ENCODE assay signal across 29 cellular contexts in the genomic region with DNA sequence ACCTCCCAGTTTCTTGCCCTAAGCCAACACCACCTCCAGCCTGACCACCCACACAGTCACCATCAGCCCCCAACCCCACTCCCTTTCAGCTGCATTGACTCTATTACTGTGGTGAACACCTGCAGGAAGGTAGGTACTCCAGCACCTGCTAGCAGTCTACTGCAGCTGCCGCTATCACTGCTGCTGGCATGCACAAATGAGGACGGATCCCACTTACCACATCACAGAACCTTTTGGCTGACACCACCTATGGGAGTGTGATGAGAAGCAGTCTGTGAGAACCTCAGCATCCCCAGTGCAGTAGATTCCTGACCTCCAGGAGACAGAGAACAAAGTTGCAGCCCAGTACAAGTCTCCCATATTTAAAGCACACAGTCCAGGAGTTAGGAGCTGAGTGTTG.
"Had no signal": no experiment of that assay in that cellular context is flagged by ENCODE, and none has a peak within 500 bp of the region (broad histone marks: within the 10 kb centered on the region; RNA-seq: fewer than 3 reads in every experiment).

No MANE protein-coding gene starts in this region.

- DNase-seq: activated B cell treated with CpG ODN at 0.5 μM for 24 hours; activated CD4-positive, alpha-beta T cell treated with anti-CD3 and anti-CD28 coated beads for 48 hours; activated CD4-positive, alpha-beta T cell treated with anti-CD3 and anti-CD28 coated beads, Interleukin-2, amount 50 U/mL, for 1 hour; activated CD4-positive, alpha-beta T cell treated with anti-CD3 and anti-CD28 coated beads, Interleukin-2, amount 50 U/mL, for 48 hours; activated CD8-positive, alpha-beta memory T cell treated with anti-CD3 and anti-CD28 coated beads for 24 hours; activated CD8-positive, alpha-beta T cell treated with anti-CD3 and anti-CD28 coated beads for 36 hours; activated effector memory CD4-positive, alpha-beta T cell treated with Interleukin-2 at 50 U/mL for 16 hours; activated gamma-delta T cell treated with Interleukin-2 at 50 U/mL for 16 hours; activated naive CD4-positive, alpha-beta T cell treated with anti-CD3 and anti-CD28 coated beads, Interleukin-2, amount 50 U/mL, for 16 hours; activated naive CD4-positive, alpha-beta T cell treated with Interleukin-2 at 50 U/mL for 16 hours; activated T-cell treated with anti-CD3 and anti-CD28 coated beads, Interleukin-2, amount 50 U/mL, for 4 hours; amniotic stem cell; anterior cingulate cortex; body of pancreas; central memory CD4-positive, alpha-beta T cell; cerebellar nuclear complex; colonic mucosa; effector CD8-positive, alpha-beta T cell; esophagus squamous epithelium; foreskin melanocyte; heart right ventricle; T-helper 17 cell; T1000; WERI-Rb-1 had no signal

- H3K27me3 ChIP-seq: body of pancreas, cardiac muscle cell, colonic mucosa, gastroesophageal sphincter had no signal

- H3K36me3 ChIP-seq: cardiac muscle cell, colonic mucosa, esophagus squamous epithelium, gastroesophageal sphincter, heart right ventricle, WERI-Rb-1 had no signal

- ATAC-seq: activated CD4-positive, CD25-positive, alpha-beta regulatory T cell treated with anti-CD3 and anti-CD28 coated beads, Interleukin-2, amount 50 U/mL, for 24 hours; activated CD8-positive, alpha-beta T cell treated with anti-CD3 and anti-CD28 coated beads for 36 hours; activated T-cell treated with anti-CD3 and anti-CD28 coated beads, Interleukin-2, amount 50 U/mL, for 4 hours; activated T-helper 17 cell treated with anti-CD3 and anti-CD28 coated beads, Interleukin-2, amount 50 U/mL, for 72 hours; body of pancreas; gastroesophageal sphincter; heart right ventricle; T-helper 17 cell had no signal

- H3K4me1 ChIP-seq: body of pancreas, colonic mucosa, gastroesophageal sphincter had no signal

- H3K4me3 ChIP-seq: body of pancreas, cardiac muscle cell, colonic mucosa, esophagus squamous epithelium, gastroesophageal sphincter, heart right ventricle had no signal

- H3K9me3 ChIP-seq: body of pancreas, colonic mucosa, gastroesophageal sphincter, heart right ventricle had no signal

- H3K27ac ChIP-seq: body of pancreas, cardiac muscle cell, colonic mucosa, epithelial cell of prostate, esophagus squamous epithelium, gastroesophageal sphincter, heart right ventricle, WERI-Rb-1 had no signal
